Comparison of ENCODE assay signal across 1 cellular context in the genomic region with DNA sequence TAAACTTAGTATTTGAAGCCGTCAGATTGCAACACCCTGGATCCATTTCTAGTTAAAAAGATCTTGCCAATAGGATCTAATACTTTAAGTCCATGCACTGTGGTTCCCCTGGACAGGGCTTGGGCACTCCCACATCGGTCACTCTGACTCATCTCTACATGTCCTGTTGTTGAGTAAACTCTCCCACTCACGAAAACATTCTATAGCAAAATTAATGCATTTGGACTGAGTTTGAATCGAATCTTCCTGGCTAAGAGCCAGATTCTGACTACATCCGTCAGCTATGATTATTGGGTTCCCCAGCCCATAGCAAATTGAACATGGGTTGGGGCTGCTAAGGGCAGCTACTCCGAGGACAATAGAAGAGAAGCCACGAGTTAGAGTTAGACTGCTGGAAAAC.
TF ChIP-seq lines count a peak whose summit lies in the region.

No MANE protein-coding gene starts in this region.

TF ChIP-seq in GM23338, 12 proteins besides CTCF, POLR2A, EP300 and RAD21 (continued from another document):
- TF ChIP-seq, protein P1, sequence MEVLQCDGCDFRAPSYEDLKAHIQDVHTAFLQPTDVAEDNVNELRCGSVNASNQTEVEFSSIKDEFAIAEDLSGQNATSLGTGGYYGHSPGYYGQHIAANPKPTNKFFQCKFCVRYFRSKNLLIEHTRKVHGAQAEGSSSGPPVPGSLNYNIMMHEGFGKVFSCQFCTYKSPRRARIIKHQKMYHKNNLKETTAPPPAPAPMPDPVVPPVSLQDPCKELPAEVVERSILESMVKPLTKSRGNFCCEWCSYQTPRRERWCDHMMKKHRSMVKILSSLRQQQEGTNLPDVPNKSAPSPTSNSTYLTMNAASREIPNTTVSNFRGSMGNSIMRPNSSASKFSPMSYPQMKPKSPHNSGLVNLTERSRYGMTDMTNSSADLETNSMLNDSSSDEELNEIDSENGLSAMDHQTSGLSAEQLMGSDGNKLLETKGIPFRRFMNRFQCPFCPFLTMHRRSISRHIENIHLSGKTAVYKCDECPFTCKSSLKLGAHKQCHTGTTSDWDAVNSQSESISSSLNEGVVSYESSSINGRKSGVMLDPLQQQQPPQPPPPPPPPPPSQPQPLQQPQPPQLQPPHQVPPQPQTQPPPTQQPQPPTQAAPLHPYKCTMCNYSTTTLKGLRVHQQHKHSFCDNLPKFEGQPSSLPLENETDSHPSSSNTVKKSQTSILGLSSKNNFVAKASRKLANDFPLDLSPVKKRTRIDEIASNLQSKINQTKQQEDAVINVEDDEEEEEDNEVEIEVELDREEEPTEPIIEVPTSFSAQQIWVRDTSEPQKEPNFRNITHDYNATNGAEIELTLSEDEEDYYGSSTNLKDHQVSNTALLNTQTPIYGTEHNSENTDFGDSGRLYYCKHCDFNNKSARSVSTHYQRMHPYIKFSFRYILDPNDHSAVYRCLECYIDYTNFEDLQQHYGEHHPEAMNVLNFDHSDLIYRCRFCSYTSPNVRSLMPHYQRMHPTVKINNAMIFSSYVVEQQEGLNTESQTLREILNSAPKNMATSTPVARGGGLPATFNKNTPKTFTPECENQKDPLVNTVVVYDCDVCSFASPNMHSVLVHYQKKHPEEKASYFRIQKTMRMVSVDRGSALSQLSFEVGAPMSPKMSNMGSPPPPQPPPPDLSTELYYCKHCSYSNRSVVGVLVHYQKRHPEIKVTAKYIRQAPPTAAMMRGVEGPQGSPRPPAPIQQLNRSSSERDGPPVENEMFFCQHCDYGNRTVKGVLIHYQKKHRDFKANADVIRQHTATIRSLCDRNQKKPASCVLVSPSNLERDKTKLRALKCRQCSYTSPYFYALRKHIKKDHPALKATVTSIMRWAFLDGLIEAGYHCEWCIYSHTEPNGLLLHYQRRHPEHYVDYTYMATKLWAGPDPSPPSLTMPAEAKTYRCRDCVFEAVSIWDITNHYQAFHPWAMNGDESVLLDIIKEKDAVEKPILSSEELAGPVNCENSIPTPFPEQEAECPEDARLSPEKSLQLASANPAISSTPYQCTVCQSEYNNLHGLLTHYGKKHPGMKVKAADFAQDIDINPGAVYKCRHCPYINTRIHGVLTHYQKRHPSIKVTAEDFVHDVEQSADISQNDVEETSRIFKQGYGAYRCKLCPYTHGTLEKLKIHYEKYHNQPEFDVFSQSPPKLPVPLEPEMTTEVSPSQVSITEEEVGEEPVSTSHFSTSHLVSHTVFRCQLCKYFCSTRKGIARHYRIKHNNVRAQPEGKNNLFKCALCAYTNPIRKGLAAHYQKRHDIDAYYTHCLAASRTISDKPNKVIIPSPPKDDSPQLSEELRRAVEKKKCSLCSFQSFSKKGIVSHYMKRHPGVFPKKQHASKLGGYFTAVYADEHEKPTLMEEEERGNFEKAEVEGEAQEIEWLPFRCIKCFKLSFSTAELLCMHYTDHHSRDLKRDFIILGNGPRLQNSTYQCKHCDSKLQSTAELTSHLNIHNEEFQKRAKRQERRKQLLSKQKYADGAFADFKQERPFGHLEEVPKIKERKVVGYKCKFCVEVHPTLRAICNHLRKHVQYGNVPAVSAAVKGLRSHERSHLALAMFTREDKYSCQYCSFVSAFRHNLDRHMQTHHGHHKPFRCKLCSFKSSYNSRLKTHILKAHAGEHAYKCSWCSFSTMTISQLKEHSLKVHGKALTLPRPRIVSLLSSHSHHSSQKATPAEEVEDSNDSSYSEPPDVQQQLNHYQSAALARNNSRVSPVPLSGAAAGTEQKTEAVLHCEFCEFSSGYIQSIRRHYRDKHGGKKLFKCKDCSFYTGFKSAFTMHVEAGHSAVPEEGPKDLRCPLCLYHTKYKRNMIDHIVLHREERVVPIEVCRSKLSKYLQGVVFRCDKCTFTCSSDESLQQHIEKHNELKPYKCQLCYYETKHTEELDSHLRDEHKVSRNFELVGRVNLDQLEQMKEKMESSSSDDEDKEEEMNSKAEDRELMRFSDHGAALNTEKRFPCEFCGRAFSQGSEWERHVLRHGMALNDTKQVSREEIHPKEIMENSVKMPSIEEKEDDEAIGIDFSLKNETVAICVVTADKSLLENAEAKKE (CRISPR knock-in tag; IDR thresholded peaks at IDR 0.05) = no peak
- TF ChIP-seq POLR2AphosphoS5 (IDR thresholded peaks at IDR 0.05; ENCODE audit: low read depth) = no peak
TF ChIP-seq in GM23338: peak in this region for 0.
